Comparison of ENCODE assay signal across 9 cellular contexts in genomic region chr1:169102567-169102966, GRCh38. TPM values are rescaled to one million over a fixed set of nuclear protein-coding genes. Genes with fewer than 3 reads are reported as not detected.
DNase-seq lines count a peak whose midpoint lies in the region; ATAC-seq, FAIRE-seq and TF ChIP-seq lines count a peak whose summit lies in the region.
"Had no signal": no experiment of that assay in that cellular context is flagged by ENCODE, and none has a peak within 500 bp of the region (broad histone marks: within the 10 kb centered on the region; RNA-seq: fewer than 3 reads in every experiment).

No MANE protein-coding gene starts in this region.

- no peak for FAIRE-seq in kidney (lab: Jason Lieb, UNC)

- peaks cover 0 to 4% of the 10 kb centered on the region in 2 donors for H3K27me3 Mint-ChIP-seq in CD4-positive, alpha-beta memory T cell

- peaks cover 43% of the 10 kb centered on the region for H3K4me1 ChIP-seq in cardiac muscle cell (ENCODE audit: low read depth)
- peaks cover 0 to 36% of the 10 kb centered on the region in 2 donors for H3K4me1 ChIP-seq in right atrium auricular region
- H3K4me1 ChIP-seq in kidney (ENCODE audit: control insufficient read depth in 1 of 2, insufficient read depth in 1 of 2, low read depth in 1 of 2, low read length in 2 of 2): peaks cover 25 to 35% of the 10 kb centered on the region in 2 donors
- H3K4me1 ChIP-seq in upper lobe of right lung: peaks cover 5% of the 10 kb centered on the region
- H3K4me1 ChIP-seq in CD4-positive, alpha-beta memory T cell (ENCODE audit: insufficient read depth, low read length): peaks cover 14% of the 10 kb centered on the region

- ATAC-seq in upper lobe of right lung (peak; percentile 4), GM18907 (IDR thresholded peaks at IDR 0.05; ENCODE audit: unreplicated experiment) (no peak), HG03139 (IDR thresholded peaks at IDR 0.05; ENCODE audit: unreplicated experiment) (no peak)

- H3K27me3 ChIP-seq in cardiac muscle cell (no peaks in the 10 kb centered on the region), right atrium auricular region (no peaks in the 10 kb centered on the region), upper lobe of right lung (no peaks in the 10 kb centered on the region)
- no peaks in the 10 kb centered on the region for H3K27me3 ChIP-seq in CD4-positive, alpha-beta memory T cell (ENCODE audit: insufficient read depth, low read length)

- H3K36me3 Mint-ChIP-seq in CD4-positive, alpha-beta memory T cell: peaks cover 0 to 7% of the 10 kb centered on the region in 2 donors

- CTCF ChIA-PET in CD4-positive, alpha-beta memory T cell (lab: Charles Lee; ENCODE audit: partially characterized antibody): no interaction called here

- intact Hi-C loops in kidney (cut with DNase I) (no loop called here), upper lobe of right lung (cut with DNase I) (no loop called here)
- intact Hi-C loops in CD4-positive, alpha-beta memory T cell (cut with micrococcal nuclease): loop anchor here (10.0 kb wide), 1 partner anchor 382 kb away; the partner anchor contains the start of gene SLC19A2

- POLR2A ChIA-PET in CD4-positive, alpha-beta memory T cell (lab: Charles Lee; ENCODE audit: partially characterized antibody): no interaction called here

- DNase-seq in cardiac muscle cell (ENCODE audit: low read depth in 1 of 2, low spot score in 1 of 2) (peak; percentile 64 to 81), right atrium auricular region (ENCODE audit: low spot score) (no peak), anterior cingulate cortex (lab: John Stamatoyannopoulos, UW) (peak in 47 of 58 donors; percentile 19 to 80 (median 57)), kidney (peak; percentile 62), upper lobe of right lung (peak; percentile 64)
- no peak for DNase-seq in CD4-positive, alpha-beta memory T cell
- DNase-seq: H7 had no signal

- no peak overlapping the region for H3K27ac Mint-ChIP-seq in CD4-positive, alpha-beta memory T cell

- no peaks in the 10 kb centered on the region for H3K9me3 Mint-ChIP-seq in CD4-positive, alpha-beta memory T cell

- no peak overlapping the region for H3K4me3 ChIP-seq in cardiac muscle cell
- no peak overlapping the region for H3K4me3 ChIP-seq in right atrium auricular region
- peak overlapping the region; percentile 63 to 72 for H3K4me3 ChIP-seq in kidney (ENCODE audit: low read length in 2 of 2)
- H3K4me3 ChIP-seq in upper lobe of right lung: peak overlapping the region; percentile 28
- H3K4me3 ChIP-seq in CD4-positive, alpha-beta memory T cell (ENCODE audit: low read length in 2 of 2): no peak overlapping the region

- H3K9ac ChIP-seq in kidney (ENCODE audit: low read length in 2 of 2): peak overlapping the region; percentile 34 to 94

- H3K4me1 Mint-ChIP-seq in CD4-positive, alpha-beta memory T cell: peaks cover 5 to 19% (median 14%) of the 10 kb centered on the region in 4 donors

- no peaks in the 10 kb centered on the region for H3K36me3 ChIP-seq in cardiac muscle cell
- H3K36me3 ChIP-seq in right atrium auricular region: no peaks in the 10 kb centered on the region
- H3K36me3 ChIP-seq in kidney (ENCODE audit: control insufficient read depth in 1 of 2, insufficient read depth in 2 of 2, low read length in 2 of 2): peaks cover 0 to 7% of the 10 kb centered on the region in 2 donors
- no peaks in the 10 kb centered on the region for H3K36me3 ChIP-seq in upper lobe of right lung
- no peaks in the 10 kb centered on the region for H3K36me3 ChIP-seq in CD4-positive, alpha-beta memory T cell (ENCODE audit: insufficient read depth, low read length)

- H3K9me3 ChIP-seq in cardiac muscle cell (ENCODE audit: low read depth) (no peaks in the 10 kb centered on the region), right atrium auricular region (no peaks in the 10 kb centered on the region), kidney (ENCODE audit: control insufficient read depth in 1 of 2, low read length in 2 of 2) (no peaks in the 10 kb centered on the region), upper lobe of right lung (no peaks in the 10 kb centered on the region)
- no peaks in the 10 kb centered on the region for H3K9me3 ChIP-seq in CD4-positive, alpha-beta memory T cell (ENCODE audit: control insufficient read depth in 1 of 2, low read length in 2 of 2)

- peak overlapping the region; percentile 50 for H3K27ac ChIP-seq in cardiac muscle cell
- H3K27ac ChIP-seq in right atrium auricular region: peak overlapping the region in 1 of 2 donors; percentile 55
- peak overlapping the region; percentile 94 to 95 for H3K27ac ChIP-seq in kidney (ENCODE audit: low read depth in 2 of 2, low read length in 2 of 2)
- H3K27ac ChIP-seq in upper lobe of right lung: peak overlapping the region; percentile 68
- H3K27ac ChIP-seq in CD4-positive, alpha-beta memory T cell (ENCODE audit: low read depth, low read length): no peak overlapping the region

- TF ChIP-seq CTCF in cardiac muscle cell (IDR thresholded peaks at IDR 0.05; ENCODE audit: low read depth, low read length): no peak
- TF ChIP-seq CTCF in right atrium auricular region (IDR thresholded peaks at IDR 0.05): no peak
- TF ChIP-seq CTCF in kidney (IDR thresholded peaks at IDR 0.05; ENCODE audit: borderline replicate concordance, extremely low read depth, insufficient read depth): no peak
- no peak for TF ChIP-seq CTCF in upper lobe of right lung (IDR thresholded peaks at IDR 0.05)

- H3K4me3 Mint-ChIP-seq in CD4-positive, alpha-beta memory T cell: no peak overlapping the region

RNA-seq across cellular contexts. Expression of gene ATP1B1, which starts 3.9 kb away (rescaled TPM):
- 602 and 603 TPM in 2 replicates for total RNA-seq in cardiac muscle cell
- polyA plus RNA-seq in cardiac muscle cell: 220 and 285 TPM in 2 replicates
- 100 to 1,000 TPM; 200 to 342 TPM for total RNA-seq in right atrium auricular region
- total RNA-seq in kidney: 686 TPM
- polyA plus RNA-seq in kidney (ENCODE audit: insufficient read depth, low read depth, low replicate concordance): 1,441 TPM
- total RNA-seq in upper lobe of right lung: 192 TPM
- total RNA-seq in CD4-positive, alpha-beta memory T cell: 1 to 10 TPM; 3.3 to 3.5 TPM
- 1 to 10 TPM; 1.2 to 1.6 TPM for polyA plus RNA-seq in CD4-positive, alpha-beta memory T cell

Comparison
In these comparisons a context has a peak if more than half of its experiments do, and no peak if none do; other contexts are left out.
1. DNase-seq: peak in cardiac muscle cell (2 of 2), anterior cingulate cortex (47 of 58), kidney (single experiment) and upper lobe of right lung (single experiment); none in right atrium auricular region (single experiment) and CD4-positive, alpha-beta memory T cell (0 of 5).
2. H3K4me3 ChIP-seq: peak in kidney (2 of 2) and upper lobe of right lung (single experiment); none in cardiac muscle cell (single experiment), right atrium auricular region (0 of 2) and CD4-positive, alpha-beta memory T cell (0 of 2).
3. RNA of gene ATP1B1, which starts 3.9 kb away (total RNA-seq): 686 TPM in kidney (single experiment), 602 to 603 TPM in cardiac muscle cell, 200 to 342 TPM in right atrium auricular region and 192 TPM in upper lobe of right lung (single experiment); 3.3 to 3.5 TPM in CD4-positive, alpha-beta memory T cell; every median in the first group is over 10 times any median in the second.